In genomic region chr9:2012347-2012746, GRCh38 we compare ENCODE assay signal across 14 cellular contexts. TPM values are rescaled to one million over a fixed set of nuclear protein-coding genes. Genes with fewer than 3 reads are reported as not detected.
DNase-seq lines count a peak whose midpoint lies in the region; ATAC-seq and TF ChIP-seq lines count a peak whose summit lies in the region.
"Had no signal": no experiment of that assay in that cellular context is flagged by ENCODE, and none has a peak within 500 bp of the region (broad histone marks: within the 10 kb centered on the region; RNA-seq: fewer than 3 reads in every experiment).

No MANE protein-coding gene starts in this region.

- no peak for TF ChIP-seq CTCF in GM13977 (IDR thresholded peaks at IDR 0.05; ENCODE audit: extremely low read depth, insufficient read depth, missing control alignments)
- no peak for TF ChIP-seq CTCF in tibial nerve (IDR thresholded peaks at IDR 0.05)

- no peak overlapping the region for H3K4me3 Mint-ChIP-seq in activated CD4-positive, alpha-beta memory T cell treated with anti-CD3 and anti-CD28 coated beads for 36 hours

- TF ChIP-seq EP300 in tibial nerve (IDR thresholded peaks at IDR 0.05), result no peak

- H3K4me1 Mint-ChIP-seq in activated CD4-positive, alpha-beta memory T cell treated with anti-CD3 and anti-CD28 coated beads for 36 hours (ENCODE audit: low read depth), result peaks cover 30% of the 10 kb centered on the region

- no peaks in the 10 kb centered on the region for H3K36me3 ChIP-seq in tibial nerve
- H3K36me3 ChIP-seq: transverse colon had no signal

- TF ChIP-seq POLR2A in tibial nerve (IDR thresholded peaks at IDR 0.05), result no peak

- H3K4me1 ChIP-seq in tibial nerve, result peaks cover 0 to 11% (median 9%) of the 10 kb centered on the region in 4 donors

- peaks cover 2% of the 10 kb centered on the region for H3K36me3 Mint-ChIP-seq in activated CD4-positive, alpha-beta memory T cell treated with anti-CD3 and anti-CD28 coated beads for 36 hours
- H3K36me3 Mint-ChIP-seq: brain had no signal

- intact Hi-C loops in activated CD4-positive, alpha-beta memory T cell treated with anti-CD3 and anti-CD28 coated beads for 36 hours (cut with micrococcal nuclease), result loop anchor here (2.0 to 10.0 kb wide), 3 partner anchors 14 to 1738 kb away; no protein-coding TSS in a partner anchor

- peak overlapping the region; percentile 45 for H3K27ac Mint-ChIP-seq in activated CD4-positive, alpha-beta memory T cell treated with anti-CD3 and anti-CD28 coated beads for 36 hours

- in situ Hi-C loops in GM13977 (cut with MboI; ENCODE audit: low pct_unique_long_range_greater_than_20kb, low sequenced_read_pairs, unreplicated experiment), result no loop called here

- WGBS in tibial nerve, 2 donors, result 92 to 93% methylated on average over 4 of the region's 4 CpGs

- CTCF ChIA-PET in activated CD4-positive, alpha-beta memory T cell treated with anti-CD3 and anti-CD28 coated beads for 36 hours (lab: Charles Lee), result no interaction called here

- peak; percentile 65 for DNase-seq in GM13977 (ENCODE audit: low spot score)
- peak; percentile 46 for DNase-seq in activated CD4-positive, alpha-beta memory T cell treated with anti-CD3 and anti-CD28 coated beads for 36 hours
- DNase-seq in tibial nerve (ENCODE audit: low spot score in 2 of 2), result no peak
- DNase-seq in medulla oblongata (ENCODE audit: extremely low spot score), result no peak
- DNase-seq: effector memory CD4-positive, alpha-beta T cell; NCI-H2171; right cardiac atrium; T-helper 9 cell; transverse colon had no signal

- no peak overlapping the region for H3K27ac ChIP-seq in tibial nerve
- H3K27ac ChIP-seq: transverse colon had no signal

- ATAC-seq in GM18873 (IDR thresholded peaks at IDR 0.05; ENCODE audit: low FRiP score, unreplicated experiment) (peak; percentile 22), HG02938 (IDR thresholded peaks at IDR 0.05; ENCODE audit: unreplicated experiment) (peak; percentile 26), SK-N-SH treated with all-trans-retinoic acid at 6 μM for 48 hours (no peak), HG02623 (IDR thresholded peaks at IDR 0.05; ENCODE audit: unreplicated experiment) (no peak)
- ATAC-seq: right cardiac atrium had no signal

- H3K27me3 Mint-ChIP-seq in activated CD4-positive, alpha-beta memory T cell treated with anti-CD3 and anti-CD28 coated beads for 36 hours, result peaks cover 4% of the 10 kb centered on the region

- H3K9me3 ChIP-seq in tibial nerve, result no peaks in the 10 kb centered on the region
- H3K9me3 ChIP-seq: transverse colon had no signal

- no peaks in the 10 kb centered on the region for H3K27me3 ChIP-seq in tibial nerve

- H3K4me3 ChIP-seq in tibial nerve, result no peak overlapping the region
- H3K4me3 ChIP-seq: transverse colon had no signal

- POLR2A ChIA-PET in activated CD4-positive, alpha-beta memory T cell treated with anti-CD3 and anti-CD28 coated beads for 36 hours (lab: Charles Lee), result interaction anchor here (1.1 to 2.5 kb wide), 2 partner anchors 10 to 43 kb away, joined by 6 to 8 read pairs; no protein-coding TSS in a partner anchor

- H3K9me3 Mint-ChIP-seq in activated CD4-positive, alpha-beta memory T cell treated with anti-CD3 and anti-CD28 coated beads for 36 hours, result no peaks in the 10 kb centered on the region

TF ChIP-seq in SK-N-SH treated with all-trans-retinoic acid at 6 μM for 48 hours, 23 proteins besides CTCF, POLR2A, EP300 and RAD21:
- TF ChIP-seq ZNF565 (CRISPR knock-in tag; conservative IDR thresholded peaks at IDR 0.05; ENCODE audit: low read depth), result no peak
- no peak for TF ChIP-seq RARB (CRISPR knock-in tag; IDR thresholded peaks at IDR 0.05)
- TF ChIP-seq OSR1 (CRISPR knock-in tag; IDR thresholded peaks at IDR 0.05), result no peak
- TF ChIP-seq ZFP30 (CRISPR knock-in tag; IDR thresholded peaks at IDR 0.05), result no peak
- no peak for TF ChIP-seq GLIS3 (CRISPR knock-in tag; IDR thresholded peaks at IDR 0.05)
- TF ChIP-seq ZFP3 (CRISPR knock-in tag; IDR thresholded peaks at IDR 0.05), result no peak
- no peak for TF ChIP-seq TSHZ2 (CRISPR knock-in tag; IDR thresholded peaks at IDR 0.05)
- no peak for TF ChIP-seq PPARA (CRISPR knock-in tag; IDR thresholded peaks at IDR 0.05; ENCODE audit: borderline replicate concordance)
- TF ChIP-seq SNAI2 (CRISPR knock-in tag; IDR thresholded peaks at IDR 0.05), result no peak
- no peak for TF ChIP-seq TCF4 (CRISPR knock-in tag; IDR thresholded peaks at IDR 0.05; ENCODE audit: borderline replicate concordance)
- TF ChIP-seq ZNF70 (CRISPR knock-in tag; IDR thresholded peaks at IDR 0.05), result no peak
- TF ChIP-seq ESRRG (CRISPR knock-in tag; IDR thresholded peaks at IDR 0.05), result no peak
- TF ChIP-seq PATZ1 (CRISPR knock-in tag; IDR thresholded peaks at IDR 0.05; ENCODE audit: borderline replicate concordance), result no peak

RNA-seq across cellular contexts. Expression of gene SMARCA2, which starts 2.8 kb away (rescaled TPM):
- 100 to 1,000 TPM in 1 of 2 experiments, 10 to 100 TPM in 1; 95.1 to 100 TPM for total RNA-seq in activated CD4-positive, alpha-beta memory T cell treated with anti-CD3 and anti-CD28 coated beads for 36 hours
- 100 to 1,000 TPM in 3 of 4 donors, 10 to 100 TPM in 1; 75.9 to 140 (median 119) TPM for total RNA-seq in tibial nerve

Comparison
In these comparisons a context has a peak if more than half of its experiments do, and no peak if none do; other contexts are left out.
1. DNase-seq: peak in GM13977 (single experiment) and activated CD4-positive, alpha-beta memory T cell treated with anti-CD3 and anti-CD28 coated beads for 36 hours (single experiment); none in tibial nerve (0 of 2) and medulla oblongata (single experiment).
2. ATAC-seq: peak in GM18873 (single experiment) and HG02938 (single experiment); none in SK-N-SH treated with all-trans-retinoic acid at 6 μM for 48 hours (single experiment) and HG02623 (single experiment).